In genomic region chr11:73876424-73877300, GRCh38 we compare ENCODE assay signal across 8 cellular contexts. TPM values are rescaled to one million over a fixed set of nuclear protein-coding genes. Genes with fewer than 3 reads are reported as not detected.
DNase-seq lines count a peak whose midpoint lies in the region; ATAC-seq and TF ChIP-seq lines count a peak whose summit lies in the region.

TSS of gene COA4 (minus strand) at chr11:73876846. CDS start at chr11:73873378, 3,468 bp downstream.
A gene with protein sequence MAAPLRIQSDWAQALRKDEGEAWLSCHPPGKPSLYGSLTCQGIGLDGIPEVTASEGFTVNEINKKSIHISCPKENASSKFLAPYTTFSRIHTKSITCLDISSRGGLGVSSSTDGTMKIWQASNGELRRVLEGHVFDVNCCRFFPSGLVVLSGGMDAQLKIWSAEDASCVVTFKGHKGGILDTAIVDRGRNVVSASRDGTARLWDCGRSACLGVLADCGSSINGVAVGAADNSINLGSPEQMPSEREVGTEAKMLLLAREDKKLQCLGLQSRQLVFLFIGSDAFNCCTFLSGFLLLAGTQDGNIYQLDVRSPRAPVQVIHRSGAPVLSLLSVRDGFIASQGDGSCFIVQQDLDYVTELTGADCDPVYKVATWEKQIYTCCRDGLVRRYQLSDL (plus strand): TSS chr11:73876999. CDS start chr11:73877022, 23 bp downstream.

- H3K4me2 ChIP-seq in IMR-90 (ENCODE audit: low read depth, low read length): peak within 1 kb of the TSS; percentile 97

- in situ Hi-C loops in IMR-90 (cut with MboI; ENCODE audit: low sequenced_read_pairs): no loop called here

- H3K4me1 ChIP-seq in IMR-90 (ENCODE audit: control insufficient read depth, insufficient read depth, low read length): peaks cover 5% of the 10 kb centered on the region
- peaks cover 24% of the 10 kb centered on the region for H3K4me1 ChIP-seq in mononuclear cell (ENCODE audit: insufficient read depth, low read length)

- intact Hi-C loops in IMR-90 (cut with micrococcal nuclease): loop anchor here (1.0 to 5.0 kb wide), 2 partner anchors 89 to 116 kb away; partner anchors contain the start of gene MRPL48

- H4K20me1 ChIP-seq in IMR-90 (ENCODE audit: insufficient read depth, low read length): no peaks in the 10 kb centered on the region

- peak within 1 kb of the TSS; percentile 91 for H2BK5ac ChIP-seq in IMR-90 (ENCODE audit: low read depth, low read length, poor library complexity, severe bottlenecking)

- H3K27me3 ChIP-seq in IMR-90 (ENCODE audit: control insufficient read depth, insufficient read depth, low read length): no peaks in the 10 kb centered on the region
- H3K27me3 ChIP-seq in mononuclear cell (ENCODE audit: insufficient read depth, low read length): no peaks in the 10 kb centered on the region

- peak within 1 kb of the TSS; percentile 89 for H3K18ac ChIP-seq in IMR-90 (ENCODE audit: low read depth, low read length)

- H2AFZ ChIP-seq in IMR-90 (replicated peaks; ENCODE audit: low read length, poor library complexity): peak within 1 kb of the TSS; percentile 95

- peak; percentile 68; the same call in 1 of the 2 replicates for TF ChIP-seq POLR2A in IMR-90 (IDR thresholded peaks at IDR 0.05; ENCODE audit: low read depth, low read length)

- dilution Hi-C loops in IMR-90 (cut with HindIII; ENCODE audit: low sequenced_read_pairs, unreplicated experiment): no loop called here

- H3K14ac ChIP-seq in IMR-90 (replicated peaks; ENCODE audit: low read depth, low read length): peak within 1 kb of the TSS; percentile 97

- H3K9me3 ChIP-seq in IMR-90 (ENCODE audit: control insufficient read depth, insufficient read depth, low read length) (no peaks in the 10 kb centered on the region), mononuclear cell (ENCODE audit: low read depth, low read length) (no peaks in the 10 kb centered on the region)

- no peak within 1 kb of the TSS for H2BK20ac ChIP-seq in IMR-90 (ENCODE audit: low read depth, low read length)

- H3K56ac ChIP-seq in IMR-90 (ENCODE audit: extremely low read depth, insufficient read depth, low read length): peak within 1 kb of the TSS; percentile 94

- peak within 1 kb of the TSS; percentile 98 for H4K5ac ChIP-seq in IMR-90 (ENCODE audit: low read depth, low read length)

- H3K79me1 ChIP-seq in IMR-90 (ENCODE audit: low read depth in 1 of 2, low read length in 2 of 2): peaks cover 33 to 49% of the 10 kb centered on the region in 2 experiments

- H3K36me3 ChIP-seq in IMR-90 (ENCODE audit: control insufficient read depth, insufficient read depth, low read length): peaks cover 13% of the 10 kb centered on the region

- peak; percentile 99 for DNase-seq in DMS 273 (lab: John Stamatoyannopoulos, UW; ENCODE audit: unreplicated experiment)
- peak; percentile 95 for DNase-seq in IMR-90
- DNase-seq in OCI-M1 (lab: John Stamatoyannopoulos, UW): peak; percentile 100
- peak; percentile 91 for DNase-seq in activated T-cell treated with anti-CD3 and anti-CD28 coated beads for 24 hours (ENCODE audit: low read depth)
- DNase-seq in epidermal melanocyte (ENCODE audit: insufficient read length, low spot score): peak; percentile 84
- peak; percentile 82 to 85 for DNase-seq in stimulated activated CD8-positive, alpha-beta memory T cell treated with anti-CD3 and anti-CD28 coated beads, Interleukin-4, amount 100 ng/mL, for 1 hour (ENCODE audit: low read depth in 2 of 2, low spot score in 1 of 2)

- ATAC-seq in GM21528 (IDR thresholded peaks at IDR 0.05; ENCODE audit: low FRiP score, unreplicated experiment) (peak; percentile 97), IMR-90 (ENCODE audit: low read depth) (peak; percentile 97)

- H3K27ac ChIP-seq in IMR-90 (ENCODE audit: insufficient read depth, low read length): peak within 1 kb of the TSS; percentile 99

- H2AK5ac ChIP-seq in IMR-90 (ENCODE audit: low read depth, low read length): peak within 1 kb of the TSS; percentile 81

- H3K4ac ChIP-seq in IMR-90 (ENCODE audit: low read depth, low read length): peak within 1 kb of the TSS; percentile 93

- peak within 1 kb of the TSS; percentile 99 for H3K9ac ChIP-seq in IMR-90 (ENCODE audit: low read depth, low read length)

- peak within 1 kb of the TSS; percentile 88 for H3K23ac ChIP-seq in IMR-90 (ENCODE audit: low read depth, low read length)

- no peak for TF ChIP-seq RAD21 in IMR-90 (IDR thresholded peaks at IDR 0.05; ENCODE audit: low read length)

- H3K9me1 ChIP-seq in IMR-90 (ENCODE audit: insufficient read depth, low read length): peaks cover 3% of the 10 kb centered on the region; the same call in 1 of the 2 replicates

- no peak for TF ChIP-seq CTCF in IMR-90 (conservative IDR thresholded peaks at IDR 0.05; ENCODE audit: low read depth, low read length)

- CTCF ChIA-PET in IMR-90 (lab: Yijun Ruan, JAX): no interaction called here

- BruUV-seq in IMR-90 (replicated peaks; lab: Mats Ljungman, UMichigan): TSS peak; percentile 67

- peak within 1 kb of the TSS; percentile 57 for H2BK120ac ChIP-seq in IMR-90 (ENCODE audit: low read depth, low read length)

- H2BK15ac ChIP-seq in IMR-90 (ENCODE audit: low read depth, low read length): peak within 1 kb of the TSS; percentile 41; the same call in 1 of the 3 replicates

- 0% methylated on average over 27 of the region's 57 CpGs; no CpG with 5 or more reads in 1 of the 2 experiments for WGBS in IMR-90 (ENCODE audit: extremely low coverage in 2 of 2, insufficient read length in 1 of 2), 2 experiments

- H4K8ac ChIP-seq in IMR-90 (ENCODE audit: low read depth in 2 of 2, low read length in 2 of 2): peak within 1 kb of the TSS; percentile 93 to 98

- H3K4me3 ChIP-seq in IMR-90 (ENCODE audit: insufficient read depth, low read depth, low read length): peak within 1 kb of the TSS; percentile 97
- H3K4me3 ChIP-seq in mononuclear cell (ENCODE audit: low read length): peak within 1 kb of the TSS; percentile 72

- H2AK9ac ChIP-seq in IMR-90 (replicated peaks; ENCODE audit: low read depth, low read length, poor library complexity): peak within 1 kb of the TSS; percentile 97

- peak within 1 kb of the TSS; percentile 90 for H4K91ac ChIP-seq in IMR-90 (ENCODE audit: insufficient read depth, low read depth, low read length)

- POLR2A ChIA-PET in IMR-90 (lab: Charles Lee; ENCODE audit: unreplicated experiment): no interaction called here

TF ChIP-seq in IMR-90, 13 proteins besides CTCF, POLR2A, EP300 and RAD21:
- TF ChIP-seq RCOR1 (IDR thresholded peaks at IDR 0.05; ENCODE audit: insufficient replicate concordance, low read length) (no peak), MXI1 (IDR thresholded peaks at IDR 0.05; ENCODE audit: borderline replicate concordance, low read depth, low read length) (peak; percentile 87), MAZ (IDR thresholded peaks at IDR 0.05; ENCODE audit: borderline replicate concordance, low read depth, low read length) (peak; percentile 60; the same call in 1 of the 2 replicates), BHLHE40 (IDR thresholded peaks at IDR 0.05; ENCODE audit: low read depth, low read length) (peak; percentile 93)
TF ChIP-seq in IMR-90: peak in this region for 3.

RNA-seq across cellular contexts. Expression of gene COA4, which starts in this region (rescaled TPM):
- 78.0 and 95.5 TPM in 2 replicates for total RNA-seq in IMR-90 (2012; rRNA removed)
- 97.4 and 117 TPM in 2 replicates for polyA plus RNA-seq in IMR-90 (2012; rRNA removed)
- 166 and 219 TPM in 2 replicates for polyA plus RNA-seq in IMR-90 (2012; cell fraction: cytosol; rRNA removed)
- 67.1 and 69.9 TPM in 2 replicates for polyA plus RNA-seq in IMR-90 (2012; cell fraction: nucleus; rRNA removed; ENCODE audit: low replicate concordance)
- 15.6 TPM for total RNA-seq in mononuclear cell

RNA-seq across cellular contexts. Expression of the second gene that starts in this region (rescaled TPM):
- total RNA-seq in IMR-90 (2012; rRNA removed) (15.0 and 15.1 TPM in 2 replicates), mononuclear cell (4.0 TPM)
- polyA plus RNA-seq in IMR-90 (2012; rRNA removed): 12.6 and 16.4 TPM in 2 replicates
- polyA plus RNA-seq in IMR-90 (2012; cell fraction: cytosol; rRNA removed): 4.6 and 6.3 TPM in 2 replicates
- 4.6 and 22.0 TPM in 2 replicates for polyA plus RNA-seq in IMR-90 (2012; cell fraction: nucleus; rRNA removed; ENCODE audit: low replicate concordance)

Comparison
In these comparisons a context has a peak if more than half of its experiments do, and no peak if none do; other contexts are left out.
1. Peak in every context shown above with its lines: DNase-seq, ATAC-seq, H3K4me3 ChIP-seq and H3K27ac ChIP-seq.